In the genomic region with DNA sequence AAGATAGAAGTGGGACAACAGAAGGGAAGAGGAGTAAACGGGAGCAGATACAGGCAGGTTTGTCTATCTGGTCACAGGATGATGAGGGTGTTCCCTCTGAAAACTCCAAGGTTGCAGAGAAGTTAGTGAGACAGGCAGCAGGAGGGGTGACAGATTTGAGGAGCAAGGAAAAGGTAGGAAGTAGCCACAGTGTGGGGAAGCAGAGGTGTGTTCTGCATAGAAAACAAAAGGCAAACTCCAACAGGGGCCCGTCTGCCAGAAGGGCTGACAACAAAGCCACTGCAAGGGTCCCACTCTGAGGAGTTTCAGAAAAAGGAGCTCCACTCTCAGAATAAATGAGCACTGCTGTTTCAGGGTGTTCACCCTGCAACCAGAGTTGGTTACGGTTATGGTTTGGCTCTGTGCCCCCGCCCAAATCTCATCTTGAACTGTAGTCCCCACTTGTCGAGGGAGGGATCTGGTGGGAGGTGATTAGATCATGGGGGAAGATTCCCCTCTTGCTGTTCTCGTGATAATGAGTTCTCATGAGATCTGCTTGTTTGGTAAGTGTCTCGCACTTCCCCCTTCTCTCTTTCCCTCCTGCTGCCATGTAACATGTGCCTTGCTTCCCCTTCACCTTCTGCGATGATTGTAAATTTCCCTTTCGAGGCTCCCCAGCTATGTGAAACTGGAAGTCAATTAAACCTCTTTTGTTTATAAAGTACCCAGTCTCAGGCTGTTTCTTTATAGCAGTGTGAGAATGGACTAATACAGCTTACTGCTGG, we compare ENCODE assay signal across 18 cellular contexts. TPM values are rescaled to one million over a fixed set of nuclear protein-coding genes. Genes with fewer than 3 reads are reported as not detected.
DNase-seq lines count a peak whose midpoint lies in the region; ATAC-seq, FAIRE-seq and TF ChIP-seq lines count a peak whose summit lies in the region.
"Had no signal": no experiment of that assay in that cellular context is flagged by ENCODE, and none has a peak within 500 bp of the region (broad histone marks: within the 10 kb centered on the region; RNA-seq: fewer than 3 reads in every experiment).

No MANE protein-coding gene starts in this region.

- TF ChIP-seq RAD21 in SK-N-SH (IDR thresholded peaks at IDR 0.05; ENCODE audit: low read length) = no peak

- H3F3A ChIP-seq in SK-N-SH (replicated peaks; ENCODE audit: insufficient read depth) = peaks cover 14% of the 10 kb centered on the region

- no TSS peak for BruUV-seq in endothelial cell of umbilical vein (replicated peaks; lab: Mats Ljungman, UMichigan)

- H3K27me3 ChIP-seq in endothelial cell of umbilical vein (ENCODE audit: control insufficient read depth in 2 of 2, insufficient read depth in 2 of 2, low read length in 2 of 2) = no peaks in the 10 kb centered on the region
- H3K27me3 ChIP-seq in SK-N-SH (ENCODE audit: insufficient read depth) = no peaks in the 10 kb centered on the region
- H3K27me3 ChIP-seq: body of pancreas had no signal

- H3K27ac ChIP-seq in endothelial cell of umbilical vein (ENCODE audit: insufficient read depth, low read depth, low read length) (no peak overlapping the region), SK-N-SH (ENCODE audit: low read depth in 2 of 2, low read length in 1 of 2) (no peak overlapping the region)
- H3K27ac ChIP-seq: body of pancreas had no signal

- CTCF ChIA-PET in endothelial cell of umbilical vein (lab: Charles Lee) = interaction anchor here (0.8 to 1.5 kb wide), 5 partner anchors 28 to 95 kb away, joined by 3 to 8 read pairs (median 3); no protein-coding TSS in a partner anchor
- CTCF ChIA-PET in SK-N-SH (lab: Yijun Ruan, JAX) = interaction anchor here (1.2 kb wide), 1 partner anchor 10 kb away, joined by 3 read pairs; no protein-coding TSS in a partner anchor

- peak; percentile 22 for DNase-seq in Ammon's horn (ENCODE audit: low spot score)
- peak; percentile 13 for DNase-seq in NB4 (ENCODE audit: low read depth)
- no peak for DNase-seq in endothelial cell of umbilical vein (ENCODE audit: low read depth, low spot score)
- DNase-seq in GM12892 (ENCODE audit: insufficient read length) = no peak
- no peak for DNase-seq in SK-N-SH
- DNase-seq: ACHN; activated CD4-positive, alpha-beta T cell treated with anti-CD3 and anti-CD28 coated beads, Interleukin-2, amount 50 U/mL, for 4 hours; activated effector memory CD4-positive, alpha-beta T cell treated with Interleukin-2 at 50 U/mL for 16 hours; body of pancreas; hypothalamus; mammary epithelial cell; NCI-H1436 treated with DMSO at 0.1 percent for 48 hours; SW 1271 had no signal

- no peak for TF ChIP-seq EP300 in SK-N-SH (IDR thresholded peaks at IDR 0.05; ENCODE audit: borderline replicate concordance in 1 of 2, low read depth in 1 of 2, low read length in 1 of 2)

- 75% methylated on average over 9 of the region's 9 CpGs for WGBS in SK-N-SH (ENCODE audit: low lambda C conversion rate)

- peaks cover 15% of the 10 kb centered on the region for H3K4me1 ChIP-seq in endothelial cell of umbilical vein (ENCODE audit: control insufficient read depth, extremely low read depth, insufficient read depth, low read length)
- H3K4me1 ChIP-seq in SK-N-SH (ENCODE audit: control insufficient read depth in 1 of 2, insufficient read depth in 2 of 2, low read depth in 1 of 2, low read length in 1 of 2) = peaks cover 14 to 22% of the 10 kb centered on the region in 2 experiments; a peak in 2 of 4 replicates
- H3K4me1 ChIP-seq: body of pancreas had no signal

- H3K4me2 ChIP-seq in endothelial cell of umbilical vein (ENCODE audit: insufficient read depth, low read length) (peak overlapping the region; percentile 33), SK-N-SH (no peak overlapping the region)

- intact Hi-C loops in endothelial cell of umbilical vein (cut with micrococcal nuclease) = no loop called here

- H3K9me2 ChIP-seq in SK-N-SH = no peaks in the 10 kb centered on the region

- dilution Hi-C loops in endothelial cell of umbilical vein (cut with MboI; ENCODE audit: extremely low pct_ligation_motif_present, low sequenced_read_pairs) = no loop called here

- no peaks in the 10 kb centered on the region for H3K9me3 ChIP-seq in endothelial cell of umbilical vein (replicated peaks; ENCODE audit: control insufficient read depth, insufficient read depth, low read length)
- H3K9me3 ChIP-seq in SK-N-SH = no peaks in the 10 kb centered on the region
- H3K9me3 ChIP-seq: body of pancreas had no signal

- peak overlapping the region; percentile 52 for H2AFZ ChIP-seq in endothelial cell of umbilical vein (ENCODE audit: low read depth, low read length)
- no peak overlapping the region for H2AFZ ChIP-seq in SK-N-SH (ENCODE audit: low read depth)

- FAIRE-seq in endothelial cell of umbilical vein (lab: Jason Lieb, UNC) (peak; percentile 56), GM12892 (lab: Jason Lieb, UNC) (no peak)
- FAIRE-seq: endometrium had no signal

- H3K9ac ChIP-seq in endothelial cell of umbilical vein (replicated peaks; ENCODE audit: extremely low read depth, insufficient read depth, low read length) (no peak overlapping the region), SK-N-SH (no peak overlapping the region)

- ATAC-seq in GM21786 (IDR thresholded peaks at IDR 0.05; ENCODE audit: unreplicated experiment) = peak; percentile 60
- ATAC-seq in GM19397 (IDR thresholded peaks at IDR 0.05; ENCODE audit: unreplicated experiment) = no peak
- no peak for ATAC-seq in HG03175 (IDR thresholded peaks at IDR 0.05; ENCODE audit: unreplicated experiment)
- ATAC-seq: body of pancreas had no signal

- no peaks in the 10 kb centered on the region for H4K20me1 ChIP-seq in endothelial cell of umbilical vein (replicated peaks; ENCODE audit: control insufficient read depth, extremely low read depth, insufficient read depth, low read length)
- no peaks in the 10 kb centered on the region for H4K20me1 ChIP-seq in SK-N-SH (ENCODE audit: insufficient read depth)

- POLR2A ChIA-PET in endothelial cell of umbilical vein (lab: Charles Lee) (no interaction called here), SK-N-SH (lab: Yijun Ruan, JAX) (no interaction called here)

- no peaks in the 10 kb centered on the region for H3K9me1 ChIP-seq in endothelial cell of umbilical vein (replicated peaks; ENCODE audit: control insufficient read depth, extremely low read depth, insufficient read depth, low read length)

- H3K4me3 ChIP-seq in NB4 (ENCODE audit: low read depth, low read length) (no peak overlapping the region), endothelial cell of umbilical vein (replicated peaks in 1 of 3; ENCODE audit: insufficient read depth in 1 of 3, low read depth in 1 of 3, low read length in 3 of 3) (no peak overlapping the region), SK-N-SH (ENCODE audit: low read depth in 2 of 2, low read length in 1 of 2) (no peak overlapping the region)
- H3K4me3 ChIP-seq: body of pancreas had no signal

- TF ChIP-seq CTCF in NB4 (IDR thresholded peaks at IDR 0.05; ENCODE audit: low read depth, low read length) = no peak
- TF ChIP-seq CTCF in endothelial cell of umbilical vein (IDR thresholded peaks at IDR 0.05; ENCODE audit: extremely low read depth in 1 of 2, insufficient read depth in 1 of 2, low read depth in 1 of 2, low read length in 2 of 2) = no peak
- no peak for TF ChIP-seq CTCF in SK-N-SH (IDR thresholded peaks at IDR 0.05)

- TF ChIP-seq POLR2A in NB4 (IDR thresholded peaks at IDR 0.05; ENCODE audit: extremely low read depth, insufficient read length) = no peak
- TF ChIP-seq POLR2A in endothelial cell of umbilical vein (IDR thresholded peaks at IDR 0.05; ENCODE audit: low read depth, low read length) = no peak
- TF ChIP-seq POLR2A in GM12892 (IDR thresholded peaks at IDR 0.05; ENCODE audit: low read depth, low read length) = no peak

- H3K36me3 ChIP-seq in endothelial cell of umbilical vein (ENCODE audit: control insufficient read depth in 2 of 2, extremely low read depth in 1 of 2, insufficient read depth in 2 of 2, low read length in 2 of 2) = no peaks in the 10 kb centered on the region
- no peaks in the 10 kb centered on the region for H3K36me3 ChIP-seq in SK-N-SH (replicated peaks in 1 of 2; ENCODE audit: control insufficient read depth in 1 of 2, insufficient read depth in 2 of 2, low read length in 1 of 2)

- H3K79me2 ChIP-seq in endothelial cell of umbilical vein (ENCODE audit: control insufficient read depth, insufficient read depth, low read length) = no peaks in the 10 kb centered on the region
- peaks cover 92% of the 10 kb centered on the region for H3K79me2 ChIP-seq in SK-N-SH (ENCODE audit: insufficient read depth)

TF ChIP-seq in endothelial cell of umbilical vein, 7 proteins besides CTCF, POLR2A, EP300 and RAD21 (continues in another document):
- no peak for TF ChIP-seq JUN (IDR thresholded peaks at IDR 0.05; ENCODE audit: borderline replicate concordance, insufficient read depth, insufficient read length, low read depth)
- no peak for TF ChIP-seq EZH2 (IDR thresholded peaks at IDR 0.05; ENCODE audit: borderline replicate concordance, low read depth, low read length, severe bottlenecking)
- TF ChIP-seq, protein P1, sequence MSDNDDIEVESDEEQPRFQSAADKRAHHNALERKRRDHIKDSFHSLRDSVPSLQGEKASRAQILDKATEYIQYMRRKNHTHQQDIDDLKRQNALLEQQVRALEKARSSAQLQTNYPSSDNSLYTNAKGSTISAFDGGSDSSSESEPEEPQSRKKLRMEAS (IDR thresholded peaks at IDR 0.05; ENCODE audit: insufficient read depth, insufficient read length) = no peak

TF ChIP-seq in SK-N-SH, 30 proteins besides CTCF, POLR2A, EP300 and RAD21 (continues in another document):
- TF ChIP-seq FOSL2 (IDR thresholded peaks at IDR 0.05; ENCODE audit: borderline replicate concordance, low read depth) = no peak
- TF ChIP-seq FOXM1 (IDR thresholded peaks at IDR 0.05; ENCODE audit: low read depth) = no peak
- TF ChIP-seq RXRA (IDR thresholded peaks at IDR 0.05; ENCODE audit: borderline replicate concordance, low read depth) = no peak
- no peak for TF ChIP-seq TAF1 (IDR thresholded peaks at IDR 0.05; ENCODE audit: borderline replicate concordance, low read depth, low read length)
- no peak for TF ChIP-seq FOXJ3 (CRISPR knock-in tag; IDR thresholded peaks at IDR 0.05)

RNA-seq across cellular contexts. Expression of gene SMAD9, which starts 32.1 kb away (rescaled TPM):
- 4.2 and 4.5 TPM in 2 replicates for total RNA-seq in endothelial cell of umbilical vein
- polyA plus RNA-seq in endothelial cell of umbilical vein (1.9 and 2.2 TPM in 2 replicates), SK-N-SH (2012; rRNA removed) (3.1 and 4.0 TPM in 2 replicates)
- polyA plus RNA-seq in endothelial cell of umbilical vein (2011; cell fraction: cytosol; rRNA removed) = 2.3 and 2.5 TPM in 2 replicates
- 4.4 and 4.6 TPM in 2 replicates for polyA plus RNA-seq in endothelial cell of umbilical vein (2011; cell fraction: nucleus; rRNA removed)
- 6.0 and 6.6 TPM in 2 replicates for polyA plus RNA-seq in endothelial cell of umbilical vein (2012)
- 4.0 and 4.9 TPM in 2 replicates for polyA minus RNA-seq in endothelial cell of umbilical vein
- not detected for polyA minus RNA-seq in endothelial cell of umbilical vein (2011; cell fraction: cytosol; rRNA and poly(A)+ RNA removed)
- 3.7 and 4.1 TPM in 2 replicates for polyA minus RNA-seq in endothelial cell of umbilical vein (2011; cell fraction: nucleus; rRNA and poly(A)+ RNA removed)
- polyA plus RNA-seq in GM12892 (2012; ENCODE audit: missing spikeins) = 0.36 TPM
- 4.5 and 5.0 TPM in 2 replicates for polyA plus RNA-seq in SK-N-SH (2012; cell fraction: cytosol; rRNA removed)
- 5.8 and 8.2 TPM in 2 replicates for polyA plus RNA-seq in SK-N-SH (2012; cell fraction: nucleus; rRNA removed)
- total RNA-seq: HT-29 had no signal

Comparison
In these comparisons a context has a peak if more than half of its experiments do, and no peak if none do; other contexts are left out.
1. DNase-seq: peak in Ammon's horn (single experiment) and NB4 (single experiment); none in endothelial cell of umbilical vein (single experiment), GM12892 (single experiment) and SK-N-SH (single experiment).